In the genomic region with DNA sequence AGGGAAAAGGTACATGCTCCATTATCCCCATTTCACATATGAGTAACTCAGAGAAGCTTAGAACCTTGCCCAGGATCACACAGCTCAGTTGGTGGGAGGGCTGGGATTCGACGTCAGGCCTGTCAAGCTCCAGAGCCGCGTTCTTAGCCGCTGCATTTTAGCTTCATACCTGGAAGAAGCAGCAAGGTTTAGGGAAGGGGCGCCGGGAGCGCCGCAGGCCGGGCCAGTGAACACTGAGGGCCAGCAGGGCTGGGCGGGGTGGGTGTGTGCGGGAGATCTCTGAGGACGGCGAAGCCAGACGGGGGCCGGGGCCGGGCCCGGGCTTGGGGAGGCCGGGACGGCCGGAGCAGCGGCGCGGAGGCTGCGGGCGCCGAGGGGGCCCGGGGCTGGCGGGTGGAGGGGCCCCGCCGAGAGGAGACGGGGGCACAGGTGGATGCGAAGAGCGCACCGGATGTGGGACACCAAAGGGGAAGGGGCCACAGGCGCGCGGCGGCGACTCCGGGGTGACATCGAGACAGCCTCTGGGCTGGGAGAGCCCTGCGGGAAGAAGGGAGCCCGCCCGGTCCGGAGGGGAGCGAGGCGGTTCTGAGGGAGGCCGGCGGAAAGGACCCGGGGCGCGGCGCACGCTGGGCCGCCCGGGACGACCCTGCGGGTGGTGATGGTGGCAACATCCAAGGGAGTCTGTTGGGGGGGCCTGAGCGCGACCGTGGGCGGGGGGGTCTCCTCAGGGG, we compare ENCODE assay signal across 1 cellular context.
TF ChIP-seq lines count a peak whose summit lies in the region.

No MANE protein-coding gene starts in this region.

TF ChIP-seq in HCT116, 20 proteins besides CTCF, POLR2A, EP300 and RAD21 (continued from another document):
- TF ChIP-seq, protein P1, sequence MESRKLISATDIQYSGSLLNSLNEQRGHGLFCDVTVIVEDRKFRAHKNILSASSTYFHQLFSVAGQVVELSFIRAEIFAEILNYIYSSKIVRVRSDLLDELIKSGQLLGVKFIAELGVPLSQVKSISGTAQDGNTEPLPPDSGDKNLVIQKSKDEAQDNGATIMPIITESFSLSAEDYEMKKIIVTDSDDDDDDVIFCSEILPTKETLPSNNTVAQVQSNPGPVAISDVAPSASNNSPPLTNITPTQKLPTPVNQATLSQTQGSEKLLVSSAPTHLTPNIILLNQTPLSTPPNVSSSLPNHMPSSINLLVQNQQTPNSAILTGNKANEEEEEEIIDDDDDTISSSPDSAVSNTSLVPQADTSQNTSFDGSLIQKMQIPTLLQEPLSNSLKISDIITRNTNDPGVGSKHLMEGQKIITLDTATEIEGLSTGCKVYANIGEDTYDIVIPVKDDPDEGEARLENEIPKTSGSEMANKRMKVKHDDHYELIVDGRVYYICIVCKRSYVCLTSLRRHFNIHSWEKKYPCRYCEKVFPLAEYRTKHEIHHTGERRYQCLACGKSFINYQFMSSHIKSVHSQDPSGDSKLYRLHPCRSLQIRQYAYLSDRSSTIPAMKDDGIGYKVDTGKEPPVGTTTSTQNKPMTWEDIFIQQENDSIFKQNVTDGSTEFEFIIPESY (IDR thresholded peaks at IDR 0.05; ENCODE audit: extremely low read depth, insufficient replicate concordance, low read length): no peak
- TF ChIP-seq ELF1 (IDR thresholded peaks at IDR 0.05; ENCODE audit: borderline replicate concordance, low read depth) (no peak), FOSL1 (IDR thresholded peaks at IDR 0.05; ENCODE audit: low read depth) (no peak), ZFX (IDR thresholded peaks at IDR 0.05) (no peak), TCF7L2 (IDR thresholded peaks at IDR 0.05; ENCODE audit: borderline replicate concordance, extremely low read depth, insufficient read depth, insufficient read length) (no peak), CEBPB (IDR thresholded peaks at IDR 0.05; ENCODE audit: low read depth) (no peak), JUND (IDR thresholded peaks at IDR 0.05) (no peak), SP1 (IDR thresholded peaks at IDR 0.05; ENCODE audit: low read depth) (no peak), EGR1 (IDR thresholded peaks at IDR 0.05; ENCODE audit: low read depth) (no peak), ATF3 (IDR thresholded peaks at IDR 0.05) (no peak)
